In the genomic region with DNA sequence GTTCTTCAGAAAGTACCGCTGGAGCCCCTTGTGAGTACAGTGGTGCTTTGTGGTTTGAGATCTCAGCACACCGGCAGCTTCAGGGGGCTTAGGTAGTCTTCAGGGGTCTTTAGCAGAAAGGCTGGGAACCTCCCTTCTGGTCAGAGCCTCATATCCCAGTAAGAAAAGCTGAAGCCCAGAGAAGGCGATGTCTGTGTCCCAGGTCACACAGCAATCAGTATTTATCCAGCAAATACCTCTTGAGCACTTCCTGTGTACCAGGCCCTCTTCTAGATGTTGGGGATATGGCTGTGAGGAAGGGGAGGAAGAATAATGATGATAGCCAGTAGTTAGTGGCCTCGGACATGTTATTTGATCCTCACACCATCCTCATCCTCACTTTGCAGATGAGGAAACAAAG, we compare ENCODE assay signal across 2 cellular contexts.
A peak's percentile ranks its signal among the peaks of the same experiment; 100 is the strongest.
TF ChIP-seq lines count a peak whose summit lies in the region.

No MANE protein-coding gene starts in this region.

TF ChIP-seq in HEK293, 187 proteins besides CTCF, POLR2A, EP300 and RAD21:
- TF ChIP-seq, protein P1, sequence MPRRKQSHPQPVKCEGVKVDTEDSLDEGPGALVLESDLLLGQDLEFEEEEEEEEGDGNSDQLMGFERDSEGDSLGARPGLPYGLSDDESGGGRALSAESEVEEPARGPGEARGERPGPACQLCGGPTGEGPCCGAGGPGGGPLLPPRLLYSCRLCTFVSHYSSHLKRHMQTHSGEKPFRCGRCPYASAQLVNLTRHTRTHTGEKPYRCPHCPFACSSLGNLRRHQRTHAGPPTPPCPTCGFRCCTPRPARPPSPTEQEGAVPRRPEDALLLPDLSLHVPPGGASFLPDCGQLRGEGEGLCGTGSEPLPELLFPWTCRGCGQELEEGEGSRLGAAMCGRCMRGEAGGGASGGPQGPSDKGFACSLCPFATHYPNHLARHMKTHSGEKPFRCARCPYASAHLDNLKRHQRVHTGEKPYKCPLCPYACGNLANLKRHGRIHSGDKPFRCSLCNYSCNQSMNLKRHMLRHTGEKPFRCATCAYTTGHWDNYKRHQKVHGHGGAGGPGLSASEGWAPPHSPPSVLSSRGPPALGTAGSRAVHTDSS (tag by site-specific recombination; IDR thresholded peaks at IDR 0.05): peak; percentile 57
- TF ChIP-seq, protein P2, sequence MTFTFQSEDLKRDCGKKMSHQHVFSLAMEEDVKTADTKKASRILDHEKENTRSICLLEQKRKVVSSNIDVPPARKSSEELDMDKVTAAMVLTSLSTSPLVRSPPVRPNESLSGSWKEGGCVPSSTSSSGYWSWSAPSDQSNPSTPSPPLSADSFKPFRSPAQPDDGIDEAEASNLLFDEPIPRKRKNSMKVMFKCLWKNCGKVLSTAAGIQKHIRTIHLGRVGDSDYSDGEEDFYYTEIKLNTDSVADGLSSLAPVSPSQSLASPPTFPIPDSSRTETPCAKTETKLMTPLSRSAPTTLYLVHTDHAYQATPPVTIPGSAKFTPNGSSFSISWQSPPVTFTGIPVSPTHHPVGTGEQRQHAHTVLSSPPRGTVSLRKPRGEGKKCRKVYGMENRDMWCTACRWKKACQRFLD (tag by site-specific recombination; IDR thresholded peaks at IDR 0.05): no peak
- peak; percentile 84 for TF ChIP-seq ZNF768 (tag by site-specific recombination; IDR thresholded peaks at IDR 0.05)
TF ChIP-seq in HEK293: peak in this region for 2.

TF ChIP-seq in GM12878, 131 proteins besides CTCF, POLR2A, EP300 and RAD21:
- TF ChIP-seq NR2C2 (IDR thresholded peaks at IDR 0.05; ENCODE audit: borderline replicate concordance, control insufficient read depth, insufficient read length, low read depth) (no peak), TCF7 (IDR thresholded peaks at IDR 0.05; ENCODE audit: borderline replicate concordance) (no peak), KLF5 (IDR thresholded peaks at IDR 0.05; ENCODE audit: partially characterized antibody) (no peak), SMARCA5 (IDR thresholded peaks at IDR 0.05) (0 out of 2 replicates have a peak, but pooled peaks have one; percentile 33)
TF ChIP-seq in GM12878: peak in this region for 1.
